In the genomic region with DNA sequence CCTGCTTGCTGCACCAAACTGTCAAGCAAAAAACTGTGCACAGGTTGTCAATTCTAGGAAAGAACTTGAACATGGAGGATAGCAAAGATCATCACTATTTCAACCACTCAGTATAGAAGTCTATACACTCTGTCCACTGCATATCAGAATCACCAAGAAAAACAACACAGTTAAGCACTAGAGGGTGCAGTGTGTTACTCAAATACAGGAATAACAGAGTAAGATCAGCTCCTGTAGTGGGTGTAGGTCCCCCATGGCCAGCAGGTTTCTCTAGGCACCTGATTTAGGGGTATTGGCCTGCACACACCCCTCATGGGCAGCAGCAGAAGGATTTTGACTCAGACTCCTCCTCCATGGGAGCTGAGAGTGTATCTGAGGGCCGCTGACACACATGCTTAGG, we compare ENCODE assay signal across 21 cellular contexts.
DNase-seq lines count a peak whose midpoint lies in the region; ATAC-seq, FAIRE-seq and TF ChIP-seq lines count a peak whose summit lies in the region.
"Had no signal": no experiment of that assay in that cellular context is flagged by ENCODE, and none has a peak within 500 bp of the region (broad histone marks: within the 10 kb centered on the region; RNA-seq: fewer than 3 reads in every experiment).

No MANE protein-coding gene starts in this region.

- peak; percentile 65 for ATAC-seq in GM23338
- ATAC-seq in CD4-positive, alpha-beta T cell (ENCODE audit: poor library complexity): no peak
- ATAC-seq: activated naive CD8-positive, alpha-beta T cell treated with anti-CD3 and anti-CD28 coated beads, Interleukin-2, amount 50 U/mL, for 24 hours; activated T-helper 17 cell treated with anti-CD3 and anti-CD28 coated beads, Interleukin-2, amount 50 U/mL, for 72 hours; left cardiac atrium; Right ventricle myocardium inferior had no signal

- H4K5ac ChIP-seq in H1 (ENCODE audit: insufficient read length, low read depth, low read length): no peak overlapping the region

- no peak overlapping the region for H2BK20ac ChIP-seq in H1 (ENCODE audit: low read length)

- intact Hi-C loops in OCI-LY7 (cut with micrococcal nuclease; ENCODE audit: unreplicated experiment): no loop called here
- intact Hi-C loops in CD4-positive, alpha-beta T cell (cut with DNase I, micrococcal nuclease): no loop called here

- no peaks in the 10 kb centered on the region for H3K9me2 ChIP-seq in GM23338 (ENCODE audit: insufficient read depth)
- no peaks in the 10 kb centered on the region for H3K9me2 ChIP-seq in OCI-LY7 (ENCODE audit: insufficient read depth, low read length)

- H3K9ac ChIP-seq in H1 (replicated peaks in 1 of 4; ENCODE audit: extremely low read depth in 1 of 4, low read depth in 3 of 4, low read length in 3 of 4): no peak overlapping the region

- no peaks in the 10 kb centered on the region for H3K27me3 ChIP-seq in GM23338 (ENCODE audit: insufficient read depth)
- no peaks in the 10 kb centered on the region for H3K27me3 ChIP-seq in H1 (replicated peaks in 1 of 4; ENCODE audit: control insufficient read depth in 3 of 4, extremely low read depth in 1 of 4, insufficient read depth in 3 of 4, low read length in 3 of 4)
- H3K27me3 ChIP-seq in CD4-positive, alpha-beta T cell (ENCODE audit: control insufficient read depth, insufficient read depth, low read length): no peaks in the 10 kb centered on the region
- H3K27me3 ChIP-seq in tibial nerve: no peaks in the 10 kb centered on the region

- no peak overlapping the region for H3K56ac ChIP-seq in H1 (replicated peaks; ENCODE audit: insufficient read length, low read depth, low read length)

- no peak overlapping the region for H3K4me3 Mint-ChIP-seq in GM23338
- no peak overlapping the region for H3K4me3 Mint-ChIP-seq in CD4-positive, alpha-beta T cell
- H3K4me3 Mint-ChIP-seq in activated T-cell treated with anti-CD3 and anti-CD28 coated beads, Interleukin-2, amount 50 U/mL, for 24 hours: no peak overlapping the region
- H3K4me3 Mint-ChIP-seq: activated naive CD8-positive, alpha-beta T cell treated with anti-CD3 and anti-CD28 coated beads, Interleukin-2, amount 50 U/mL, for 24 hours; activated T-helper 17 cell treated with anti-CD3 and anti-CD28 coated beads, Interleukin-2, amount 50 U/mL, for 72 hours had no signal

- H3K79me2 ChIP-seq in GM23338 (replicated peaks; ENCODE audit: insufficient read depth) (no peaks in the 10 kb centered on the region), OCI-LY7 (ENCODE audit: insufficient read depth, low read depth, low read length) (no peaks in the 10 kb centered on the region), H1 (ENCODE audit: control insufficient read depth in 1 of 2, insufficient read depth in 2 of 2, low read length in 2 of 2) (no peaks in the 10 kb centered on the region)

- H4K91ac ChIP-seq in H1 (replicated peaks; ENCODE audit: insufficient read length, low read length): peak overlapping the region; percentile 5

- 89% methylated on average over 1 of the region's 1 CpG; no CpG with 5 or more reads in 1 of the 2 experiments for WGBS in H1 (ENCODE audit: extremely low coverage in 1 of 2, insufficient coverage in 1 of 2, insufficient read length in 1 of 2, insufficient replicate concordance in 2 of 2, low coverage in 1 of 2, low lambda C conversion rate in 2 of 2, missing lambda C conversion rate in 1 of 2), 2 experiments
- 90 to 92% methylated on average over 1 of the region's 1 CpG for WGBS in tibial nerve, 2 donors

- no peak for TF ChIP-seq POLR2A in H1 (IDR thresholded peaks at IDR 0.05; ENCODE audit: control extremely low read depth in 1 of 2, low read depth in 2 of 2, low read length in 2 of 2)
- no peak for TF ChIP-seq POLR2A in tibial nerve (IDR thresholded peaks at IDR 0.05)

- no peaks in the 10 kb centered on the region for H3K79me1 ChIP-seq in H1 (ENCODE audit: low read depth, low read length)

- no peak overlapping the region for H4K8ac ChIP-seq in H1 (ENCODE audit: extremely low read depth, insufficient read depth, low read length)

- peaks cover 19% of the 10 kb centered on the region for H3K4me1 Mint-ChIP-seq in GM23338
- H3K4me1 Mint-ChIP-seq in CD4-positive, alpha-beta T cell (ENCODE audit: low read depth): no peaks in the 10 kb centered on the region
- no peaks in the 10 kb centered on the region for H3K4me1 Mint-ChIP-seq in activated T-cell treated with anti-CD3 and anti-CD28 coated beads, Interleukin-2, amount 50 U/mL, for 24 hours (ENCODE audit: low read depth)
- H3K4me1 Mint-ChIP-seq: activated naive CD8-positive, alpha-beta T cell treated with anti-CD3 and anti-CD28 coated beads, Interleukin-2, amount 50 U/mL, for 24 hours; activated T-helper 17 cell treated with anti-CD3 and anti-CD28 coated beads, Interleukin-2, amount 50 U/mL, for 72 hours had no signal

- H3K4me3 ChIP-seq in GM23338 (no peak overlapping the region), OCI-LY7 (ENCODE audit: low read depth, low read length, poor library complexity, severe bottlenecking) (no peak overlapping the region), H1 (ENCODE audit: extremely low read depth in 1 of 4, insufficient read depth in 2 of 4, low read depth in 3 of 4, low read length in 4 of 4) (no peak overlapping the region), tibial nerve (no peak overlapping the region)

- no peak overlapping the region; the same call in 1 of the 2 replicates for H2AK5ac ChIP-seq in H1 (ENCODE audit: low read depth, low read length)

- H3K27ac Mint-ChIP-seq in GM23338: no peak overlapping the region
- H3K27ac Mint-ChIP-seq in CD4-positive, alpha-beta T cell: no peak overlapping the region
- H3K27ac Mint-ChIP-seq in activated T-cell treated with anti-CD3 and anti-CD28 coated beads, Interleukin-2, amount 50 U/mL, for 24 hours: no peak overlapping the region
- H3K27ac Mint-ChIP-seq: activated naive CD8-positive, alpha-beta T cell treated with anti-CD3 and anti-CD28 coated beads, Interleukin-2, amount 50 U/mL, for 24 hours; activated T-helper 17 cell treated with anti-CD3 and anti-CD28 coated beads, Interleukin-2, amount 50 U/mL, for 72 hours had no signal

- H4K20me1 ChIP-seq in GM23338 (replicated peaks; ENCODE audit: insufficient read depth) (no peaks in the 10 kb centered on the region), OCI-LY7 (ENCODE audit: insufficient read depth, low read length) (no peaks in the 10 kb centered on the region), H1 (replicated peaks in 1 of 2; ENCODE audit: control insufficient read depth in 1 of 2, insufficient read depth in 2 of 2, low read length in 2 of 2) (no peaks in the 10 kb centered on the region)

- H3K9me3 Mint-ChIP-seq in GM23338: peaks cover 2% of the 10 kb centered on the region; the same call in 1 of the 3 replicates
- H3K9me3 Mint-ChIP-seq in CD4-positive, alpha-beta T cell: no peaks in the 10 kb centered on the region
- H3K9me3 Mint-ChIP-seq in activated T-cell treated with anti-CD3 and anti-CD28 coated beads, Interleukin-2, amount 50 U/mL, for 24 hours: no peaks in the 10 kb centered on the region
- H3K9me3 Mint-ChIP-seq: activated naive CD8-positive, alpha-beta T cell treated with anti-CD3 and anti-CD28 coated beads, Interleukin-2, amount 50 U/mL, for 24 hours; activated T-helper 17 cell treated with anti-CD3 and anti-CD28 coated beads, Interleukin-2, amount 50 U/mL, for 72 hours had no signal

- H3K4me1 ChIP-seq in GM23338 (ENCODE audit: insufficient read depth) (peaks cover 13% of the 10 kb centered on the region), OCI-LY7 (ENCODE audit: insufficient read depth, low read length, poor library complexity, severe bottlenecking) (no peaks in the 10 kb centered on the region), H1 (replicated peaks in 1 of 4; ENCODE audit: control insufficient read depth in 3 of 4, insufficient read depth in 4 of 4, low read length in 3 of 4) (no peaks in the 10 kb centered on the region; a peak in 1 of 7 replicates), tibial nerve (no peaks in the 10 kb centered on the region)

- no peak overlapping the region for H2BK15ac ChIP-seq in H1 (ENCODE audit: low read length)

- H3K4ac ChIP-seq in H1 (replicated peaks; ENCODE audit: insufficient read length, low read depth, low read length): no peak overlapping the region

- FAIRE-seq in H1 (lab: Jason Lieb, UNC): no peak
- FAIRE-seq: frontal cortex had no signal

- H3K27ac ChIP-seq in GM23338 (ENCODE audit: low read depth) (no peak overlapping the region), OCI-LY7 (ENCODE audit: low read depth, low read length, poor library complexity, severe bottlenecking) (no peak overlapping the region), H1 (ENCODE audit: low read depth, low read length) (no peak overlapping the region), tibial nerve (no peak overlapping the region)
- H3K27ac ChIP-seq in CD4-positive, alpha-beta T cell (ENCODE audit: low read depth, low read length): no peak overlapping the region
- H3K27ac ChIP-seq: epithelial cell of prostate had no signal

- CTCF ChIA-PET in OCI-LY7 (lab: Charles Lee; ENCODE audit: unreplicated experiment): no interaction called here
- CTCF ChIA-PET in H1 (lab: Charles Lee; ENCODE audit: partially characterized antibody): interaction anchor here (0.6 to 1.3 kb wide), 5 partner anchors 9 to 340 kb away, joined by 3 to 4 read pairs (median 3); no protein-coding TSS in a partner anchor
- CTCF ChIA-PET in CD4-positive, alpha-beta T cell (lab: Charles Lee): no interaction called here

- peaks cover 9% of the 10 kb centered on the region; the same call in 1 of the 3 replicates for H3K36me3 Mint-ChIP-seq in GM23338 (ENCODE audit: low read depth)
- no peaks in the 10 kb centered on the region for H3K36me3 Mint-ChIP-seq in CD4-positive, alpha-beta T cell (ENCODE audit: low read depth)
- H3K36me3 Mint-ChIP-seq in activated T-cell treated with anti-CD3 and anti-CD28 coated beads, Interleukin-2, amount 50 U/mL, for 24 hours (ENCODE audit: low read depth): no peaks in the 10 kb centered on the region

- peak; percentile 26 to 38; a peak in 3 of 4 replicates for TF ChIP-seq RAD21 in H1 (IDR thresholded peaks at IDR 0.05 in 1 of 2, conservative IDR thresholded peaks at IDR 0.05 in 1 of 2; ENCODE audit: low read depth in 2 of 2, low read length in 2 of 2)

- no peaks in the 10 kb centered on the region for H3K23me2 ChIP-seq in H1 (ENCODE audit: low read depth, low read length)

- no peak overlapping the region for H3K14ac ChIP-seq in H1 (ENCODE audit: insufficient read length)

- H2AFZ ChIP-seq in GM23338 (peak overlapping the region; percentile 67; the same call in 1 of the 2 replicates), OCI-LY7 (ENCODE audit: low read length) (no peak overlapping the region), H1 (ENCODE audit: low read length) (no peak overlapping the region)

- peaks cover 2% of the 10 kb centered on the region for H3K27me3 Mint-ChIP-seq in GM23338 (ENCODE audit: insufficient read depth, low read depth, poor library complexity)
- no peaks in the 10 kb centered on the region for H3K27me3 Mint-ChIP-seq in CD4-positive, alpha-beta T cell
- no peaks in the 10 kb centered on the region for H3K27me3 Mint-ChIP-seq in activated T-cell treated with anti-CD3 and anti-CD28 coated beads, Interleukin-2, amount 50 U/mL, for 24 hours
- H3K27me3 Mint-ChIP-seq: activated naive CD8-positive, alpha-beta T cell treated with anti-CD3 and anti-CD28 coated beads, Interleukin-2, amount 50 U/mL, for 24 hours; activated T-helper 17 cell treated with anti-CD3 and anti-CD28 coated beads, Interleukin-2, amount 50 U/mL, for 72 hours had no signal

- H2BK12ac ChIP-seq in H1 (ENCODE audit: low read depth, low read length): no peak overlapping the region; the same call in 1 of the 2 replicates

- BruUV-seq in OCI-LY7 (replicated peaks; lab: Mats Ljungman, UMichigan): no TSS peak

- TF ChIP-seq EP300 in H1 (IDR thresholded peaks at IDR 0.05; ENCODE audit: borderline replicate concordance in 1 of 2, low read depth in 2 of 2, low read length in 2 of 2) (no peak), tibial nerve (IDR thresholded peaks at IDR 0.05) (no peak)

- no peaks in the 10 kb centered on the region for H3F3A ChIP-seq in GM23338 (replicated peaks; ENCODE audit: low read depth)

- DNase-seq in DMS 273 (lab: John Stamatoyannopoulos, UW; ENCODE audit: unreplicated experiment) (peak; percentile 5), DMS 273 treated with DMSO at 0.1 percent for 48 hours (lab: John Stamatoyannopoulos, UW) (no peak), GM23338 (ENCODE audit: low spot score) (peak; percentile 7), OCI-LY7 (ENCODE audit: low spot score) (no peak), H1 (ENCODE audit: low read depth in 1 of 2, low spot score in 2 of 2) (no peak), tibial nerve (ENCODE audit: low spot score in 2 of 2) (no peak)
- no peak for DNase-seq in CD4-positive, alpha-beta T cell
- no peak for DNase-seq in activated T-cell treated with anti-CD3 and anti-CD28 coated beads, Interleukin-2, amount 50 U/mL, for 24 hours
- DNase-seq: 8988T; activated CD4-positive, alpha-beta T cell treated with anti-CD3 and anti-CD28 coated beads for 1 hour; activated naive CD8-positive, alpha-beta T cell treated with anti-CD3 and anti-CD28 coated beads, Interleukin-2, amount 50 U/mL, for 24 hours; C1 segment of cervical spinal cord; dermis blood vessel endothelial cell; DMS79 treated with DMSO at 0.1 percent for 48 hours; left cardiac atrium; retina; T-helper 9 cell had no signal

- H3K9me3 ChIP-seq in OCI-LY7 (ENCODE audit: low read length): no peaks in the 10 kb centered on the region
- H3K9me3 ChIP-seq in H1 (ENCODE audit: insufficient read depth in 2 of 2, low read depth in 1 of 2, low read length in 1 of 2): no peaks in the 10 kb centered on the region
- no peaks in the 10 kb centered on the region for H3K9me3 ChIP-seq in CD4-positive, alpha-beta T cell (ENCODE audit: control insufficient read depth, low read length)
- H3K9me3 ChIP-seq in tibial nerve: no peaks in the 10 kb centered on the region

- peak overlapping the region; percentile 42; the same call in 1 of the 2 replicates for H3K18ac ChIP-seq in H1 (ENCODE audit: extremely low read depth, low read length)

- H3K23ac ChIP-seq in H1 (ENCODE audit: insufficient read length): no peak overlapping the region

- TF ChIP-seq CTCF in GM23338 (conservative IDR thresholded peaks at IDR 0.05; ENCODE audit: low read depth in 2 of 2): peak; percentile 17 to 41; a peak in 2 of 4 replicates
- TF ChIP-seq CTCF in OCI-LY7 (conservative IDR thresholded peaks at IDR 0.05; ENCODE audit: low read length): 0 out of 2 replicates have a peak, but pooled peaks have one; percentile 27
- no peak; a peak in 1 of 4 replicates for TF ChIP-seq CTCF in H1 (IDR thresholded peaks at IDR 0.05; ENCODE audit: control extremely low read depth in 1 of 3, insufficient read depth in 1 of 3, low read depth in 1 of 3, low read length in 3 of 3)
- no peak for TF ChIP-seq CTCF in CD4-positive, alpha-beta T cell (IDR thresholded peaks at IDR 0.05)
- TF ChIP-seq CTCF in tibial nerve (IDR thresholded peaks at IDR 0.05): no peak

- H3K4me2 ChIP-seq in GM23338 (no peak overlapping the region), OCI-LY7 (ENCODE audit: low read length) (no peak overlapping the region), H1 (ENCODE audit: insufficient read depth in 1 of 2, low read depth in 2 of 2, low read length in 2 of 2) (no peak overlapping the region)

- H3K36me3 ChIP-seq in GM23338 (ENCODE audit: insufficient read depth): no peaks in the 10 kb centered on the region
- no peaks in the 10 kb centered on the region for H3K36me3 ChIP-seq in OCI-LY7 (ENCODE audit: insufficient read depth, low read length)
- H3K36me3 ChIP-seq in H1 (ENCODE audit: control insufficient read depth in 2 of 4, insufficient read depth in 4 of 4, low read length in 3 of 4): no peaks in the 10 kb centered on the region; a peak in 1 of 8 replicates
- H3K36me3 ChIP-seq in tibial nerve: no peaks in the 10 kb centered on the region

- H2BK5ac ChIP-seq in H1 (ENCODE audit: low read depth, low read length): no peak overlapping the region

- POLR2A ChIA-PET in OCI-LY7 (lab: Charles Lee): no interaction called here
- POLR2A ChIA-PET in H1 (lab: Charles Lee; ENCODE audit: partially characterized antibody): no interaction called here
- POLR2A ChIA-PET in CD4-positive, alpha-beta T cell (lab: Charles Lee): no interaction called here

- peak overlapping the region; percentile 28 for H2BK120ac ChIP-seq in H1 (replicated peaks; ENCODE audit: low read depth, low read length)

Comparison
In these comparisons a context has a peak if more than half of its experiments do, and no peak if none do; other contexts are left out.
1. DNase-seq: peak in DMS 273 (single experiment) and GM23338 (single experiment); none in DMS 273 treated with DMSO at 0.1 percent for 48 hours (single experiment), OCI-LY7 (single experiment), H1 (0 of 2), CD4-positive, alpha-beta T cell (0 of 10), activated T-cell treated with anti-CD3 and anti-CD28 coated beads, Interleukin-2, amount 50 U/mL, for 24 hours (single experiment) and tibial nerve (0 of 2).
2. CTCF ChIP-seq: peak in GM23338 (2 of 2) and OCI-LY7 (single experiment); none in H1 (0 of 3), CD4-positive, alpha-beta T cell (single experiment) and tibial nerve (0 of 5).